In genomic region chr17:11739848-11740247, GRCh38 we compare ENCODE assay signal across 8 cellular contexts.
"Had no signal": no experiment of that assay in that cellular context is flagged by ENCODE, and none has a peak within 500 bp of the region (broad histone marks: within the 10 kb centered on the region; RNA-seq: fewer than 3 reads in every experiment).

No MANE protein-coding gene starts in this region.

- ATAC-seq: GM12878 had no signal

- FAIRE-seq: G401.6, GM12878, GM12891, GM12892, GM18507, GM19239 had no signal

- DNase-seq: GDM1, GF-D8 had no signal

- H3K4me3 ChIP-seq: GM12878 had no signal
